In the genomic region with DNA sequence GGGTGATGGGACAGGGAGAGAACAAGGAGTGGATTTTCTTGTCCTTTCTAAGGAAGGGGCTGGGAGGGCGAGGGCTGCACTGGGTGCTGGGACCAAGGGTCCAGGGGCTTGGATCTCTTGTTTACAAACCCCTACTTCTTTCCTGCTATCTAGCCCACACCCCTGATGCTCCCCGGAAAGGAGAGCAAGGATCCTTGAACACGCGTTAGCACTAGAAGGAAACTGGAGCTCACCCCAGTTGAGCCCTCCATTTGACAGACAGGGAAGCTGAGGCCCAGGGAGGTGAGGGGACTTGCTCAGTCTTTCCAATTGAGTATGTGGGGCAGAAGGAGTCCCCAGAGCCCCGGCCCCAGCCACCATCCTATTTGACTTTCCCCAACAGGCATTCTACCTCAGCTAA, we compare ENCODE assay signal across 29 cellular contexts. TPM values are rescaled to one million over a fixed set of nuclear protein-coding genes. Genes with fewer than 3 reads are reported as not detected.
A peak's percentile ranks its signal among the peaks of the same experiment; 100 is the strongest.
DNase-seq lines count a peak whose midpoint lies in the region; ATAC-seq and TF ChIP-seq lines count a peak whose summit lies in the region.
"Had no signal": no experiment of that assay in that cellular context is flagged by ENCODE, and none has a peak within 500 bp of the region (broad histone marks: within the 10 kb centered on the region; RNA-seq: fewer than 3 reads in every experiment).

No MANE protein-coding gene starts in this region.

- dilution Hi-C loops in IMR-90 (cut with HindIII; ENCODE audit: low sequenced_read_pairs, unreplicated experiment), result no loop called here

- in situ Hi-C loops in IMR-90 (cut with MboI; ENCODE audit: low sequenced_read_pairs), result loop anchor here (25.0 kb wide), 1 partner anchor 768 kb away; no protein-coding TSS in a partner anchor

- H3K4me1 ChIP-seq in IMR-90 (ENCODE audit: control insufficient read depth, insufficient read depth, low read length), result peaks cover 21% of the 10 kb centered on the region
- H3K4me1 ChIP-seq: Caco-2 had no signal

- DNase-seq in activated CD4-positive, alpha-beta T cell treated with anti-CD3 and anti-CD28 coated beads for 36 hours, result no peak
- no peak for DNase-seq in activated CD4-positive, alpha-beta T cell treated with anti-CD3 and anti-CD28 coated beads, Interleukin-2, amount 10 ng/mL, durations not matched to agents 24 days and 14 days
- no peak for DNase-seq in IMR-90
- DNase-seq in islet precursor cell, result peak; percentile 41
- DNase-seq in posterior vena cava (ENCODE audit: low spot score), result peak; percentile 64
- no peak for DNase-seq in NCI-H82 (lab: John Stamatoyannopoulos, UW)
- DNase-seq in cardiac septum (ENCODE audit: low spot score), result no peak
- DNase-seq: ACHN; Caco-2; CD4-positive, alpha-beta T cell; DMS 273 treated with DMSO at 0.1 percent for 48 hours; DND-41; GOT3; Karpas-422; MV-4-11; NCI-H1105 treated with DMSO at 0.1 percent for 48 hours; NCI-H1694; NCI-H2081; NCI-H2171; NCI-H345; NCI-H524; NCI-H774; SIG-M5 had no signal

- H3K4me1 Mint-ChIP-seq in activated CD4-positive, alpha-beta T cell treated with anti-CD3 and anti-CD28 coated beads for 36 hours, result peaks cover 32% of the 10 kb centered on the region
- peaks cover 24% of the 10 kb centered on the region for H3K4me1 Mint-ChIP-seq in activated CD4-positive, alpha-beta T cell treated with anti-CD3 and anti-CD28 coated beads, Interleukin-2, amount 10 ng/mL, durations not matched to agents 24 days and 14 days

- H3K23ac ChIP-seq in IMR-90 (ENCODE audit: low read depth, low read length), result no peak overlapping the region

- no peak overlapping the region for H2BK20ac ChIP-seq in IMR-90 (ENCODE audit: low read depth, low read length)

- H3K27ac ChIP-seq in IMR-90 (ENCODE audit: insufficient read depth, low read length), result no peak overlapping the region
- H3K27ac ChIP-seq: 22Rv1 had no signal

- H4K20me1 ChIP-seq in IMR-90 (ENCODE audit: insufficient read depth, low read length), result peaks cover 18% of the 10 kb centered on the region

- no peak overlapping the region for H3K4me3 ChIP-seq in IMR-90 (ENCODE audit: insufficient read depth, low read depth, low read length)

- H3K9me3 ChIP-seq in IMR-90 (ENCODE audit: control insufficient read depth, insufficient read depth, low read length), result no peaks in the 10 kb centered on the region
- H3K9me3 ChIP-seq: Caco-2 had no signal

- H2AFZ ChIP-seq in IMR-90 (replicated peaks; ENCODE audit: low read length, poor library complexity), result peak overlapping the region; percentile 49

- CTCF ChIA-PET in activated CD4-positive, alpha-beta T cell treated with anti-CD3 and anti-CD28 coated beads for 36 hours (lab: Charles Lee), result interaction anchor here (2.4 to 4.4 kb wide), 3 partner anchors 20 to 68 kb away, joined by 8 to 27 read pairs (median 10); no protein-coding TSS in a partner anchor
- CTCF ChIA-PET in IMR-90 (lab: Yijun Ruan, JAX), result interaction anchor here (2.9 kb wide), 1 partner anchor 68 kb away, joined by 10 read pairs; no protein-coding TSS in a partner anchor

- H2BK5ac ChIP-seq in IMR-90 (ENCODE audit: low read depth, low read length, poor library complexity, severe bottlenecking), result no peak overlapping the region

- intact Hi-C loops in activated CD4-positive, alpha-beta T cell treated with anti-CD3 and anti-CD28 coated beads for 36 hours (cut with DNase I, micrococcal nuclease), result no loop called here
- intact Hi-C loops in activated CD4-positive, alpha-beta T cell treated with anti-CD3 and anti-CD28 coated beads, Interleukin-2, amount 10 ng/mL, durations not matched to agents 24 days and 14 days (cut with micrococcal nuclease), result no loop called here
- intact Hi-C loops in IMR-90 (cut with micrococcal nuclease) (no loop called here), posterior vena cava (cut with DNase I) (no loop called here), cardiac septum (cut with DNase I) (no loop called here)

- peaks cover 20% of the 10 kb centered on the region for H3K9me1 ChIP-seq in IMR-90 (ENCODE audit: insufficient read depth, low read length)

- H2BK120ac ChIP-seq in IMR-90 (ENCODE audit: low read depth, low read length), result no peak overlapping the region

- TF ChIP-seq CTCF in IMR-90 (conservative IDR thresholded peaks at IDR 0.05; ENCODE audit: low read depth, low read length), result no peak

- H3K4me2 ChIP-seq in IMR-90 (ENCODE audit: low read depth, low read length), result no peak overlapping the region

- POLR2A ChIA-PET in activated CD4-positive, alpha-beta T cell treated with anti-CD3 and anti-CD28 coated beads for 36 hours (lab: Charles Lee), result no interaction called here
- POLR2A ChIA-PET in IMR-90 (lab: Charles Lee; ENCODE audit: unreplicated experiment), result no interaction called here

- H3K18ac ChIP-seq in IMR-90 (ENCODE audit: low read depth, low read length), result no peak overlapping the region

- H3K36me3 Mint-ChIP-seq in activated CD4-positive, alpha-beta T cell treated with anti-CD3 and anti-CD28 coated beads for 36 hours (ENCODE audit: low read depth), result peaks cover 10% of the 10 kb centered on the region
- peaks cover 30% of the 10 kb centered on the region for H3K36me3 Mint-ChIP-seq in activated CD4-positive, alpha-beta T cell treated with anti-CD3 and anti-CD28 coated beads, Interleukin-2, amount 10 ng/mL, durations not matched to agents 24 days and 14 days (ENCODE audit: low read depth)

- peaks cover 0 to 27% of the 10 kb centered on the region in 2 experiments; a peak in 2 of 4 replicates for H3K79me1 ChIP-seq in IMR-90 (ENCODE audit: low read depth in 1 of 2, low read length in 2 of 2)

- H3K4me3 Mint-ChIP-seq in activated CD4-positive, alpha-beta T cell treated with anti-CD3 and anti-CD28 coated beads for 36 hours, result no peak overlapping the region
- no peak overlapping the region for H3K4me3 Mint-ChIP-seq in activated CD4-positive, alpha-beta T cell treated with anti-CD3 and anti-CD28 coated beads, Interleukin-2, amount 10 ng/mL, durations not matched to agents 24 days and 14 days
- H3K4me3 Mint-ChIP-seq: CD4-positive, alpha-beta T cell had no signal

- no peaks in the 10 kb centered on the region for H3K9me3 Mint-ChIP-seq in activated CD4-positive, alpha-beta T cell treated with anti-CD3 and anti-CD28 coated beads for 36 hours (ENCODE audit: low read depth)
- no peaks in the 10 kb centered on the region for H3K9me3 Mint-ChIP-seq in activated CD4-positive, alpha-beta T cell treated with anti-CD3 and anti-CD28 coated beads, Interleukin-2, amount 10 ng/mL, durations not matched to agents 24 days and 14 days
- H3K9me3 Mint-ChIP-seq: CD4-positive, alpha-beta T cell; IgD-negative memory B cell had no signal

- no peak overlapping the region for H4K5ac ChIP-seq in IMR-90 (ENCODE audit: low read depth, low read length)

- H3K4ac ChIP-seq in IMR-90 (ENCODE audit: low read depth, low read length), result no peak overlapping the region

- no CpG with 5 or more reads among the region's 5 CpGs for WGBS in IMR-90 (ENCODE audit: extremely low coverage in 2 of 2, insufficient read length in 1 of 2), 2 experiments

- TF ChIP-seq RAD21 in IMR-90 (IDR thresholded peaks at IDR 0.05; ENCODE audit: low read length), result no peak

- no peak overlapping the region for H2BK15ac ChIP-seq in IMR-90 (ENCODE audit: low read depth, low read length)

- H3K27ac Mint-ChIP-seq in activated CD4-positive, alpha-beta T cell treated with anti-CD3 and anti-CD28 coated beads for 36 hours, result peak overlapping the region; percentile 34
- H3K27ac Mint-ChIP-seq in activated CD4-positive, alpha-beta T cell treated with anti-CD3 and anti-CD28 coated beads, Interleukin-2, amount 10 ng/mL, durations not matched to agents 24 days and 14 days, result no peak overlapping the region
- H3K27ac Mint-ChIP-seq: CD4-positive, alpha-beta T cell had no signal

- ATAC-seq in activated CD4-positive, alpha-beta T cell treated with anti-CD3 and anti-CD28 coated beads for 36 hours, result no peak
- ATAC-seq in IMR-90 (ENCODE audit: low read depth) (no peak), GM21619 (IDR thresholded peaks at IDR 0.05; ENCODE audit: unreplicated experiment) (no peak)
- ATAC-seq: HCT116, Panc1, SK-N-SH treated with all-trans-retinoic acid at 6 μM for 48 hours had no signal

- H3K27me3 ChIP-seq in IMR-90 (ENCODE audit: control insufficient read depth, insufficient read depth, low read length), result no peaks in the 10 kb centered on the region

- BruUV-seq in IMR-90 (replicated peaks; lab: Mats Ljungman, UMichigan), result no TSS peak

- H3K9ac ChIP-seq in IMR-90 (ENCODE audit: low read depth, low read length), result no peak overlapping the region

- no peak overlapping the region for H3K56ac ChIP-seq in IMR-90 (ENCODE audit: extremely low read depth, insufficient read depth, low read length)

- TF ChIP-seq POLR2A in IMR-90 (IDR thresholded peaks at IDR 0.05; ENCODE audit: low read depth, low read length), result no peak

- H3K14ac ChIP-seq in IMR-90 (replicated peaks; ENCODE audit: low read depth, low read length), result no peak overlapping the region

- peaks cover 19% of the 10 kb centered on the region for H3K36me3 ChIP-seq in IMR-90 (ENCODE audit: control insufficient read depth, insufficient read depth, low read length)

- H3K27me3 Mint-ChIP-seq in activated CD4-positive, alpha-beta T cell treated with anti-CD3 and anti-CD28 coated beads for 36 hours, result no peaks in the 10 kb centered on the region
- H3K27me3 Mint-ChIP-seq in activated CD4-positive, alpha-beta T cell treated with anti-CD3 and anti-CD28 coated beads, Interleukin-2, amount 10 ng/mL, durations not matched to agents 24 days and 14 days, result no peaks in the 10 kb centered on the region
- H3K27me3 Mint-ChIP-seq: CD4-positive, alpha-beta T cell; IgD-negative memory B cell had no signal

- no peak overlapping the region for H2AK5ac ChIP-seq in IMR-90 (ENCODE audit: low read depth, low read length)

- no peak overlapping the region for H4K91ac ChIP-seq in IMR-90 (ENCODE audit: insufficient read depth, low read depth, low read length)

- H2AK9ac ChIP-seq in IMR-90 (replicated peaks; ENCODE audit: low read depth, low read length, poor library complexity), result peak overlapping the region; percentile 43

- no peak overlapping the region for H4K8ac ChIP-seq in IMR-90 (ENCODE audit: low read depth in 2 of 2, low read length in 2 of 2)

RNA-seq across cellular contexts. Expression of a gene that starts 4.6 kb away (rescaled TPM):
- 10 to 100 TPM; 20.9 to 41.1 TPM for total RNA-seq in activated CD4-positive, alpha-beta T cell treated with anti-CD3 and anti-CD28 coated beads for 36 hours
- total RNA-seq in activated CD4-positive, alpha-beta T cell treated with anti-CD3 and anti-CD28 coated beads, Interleukin-2, amount 10 ng/mL, durations not matched to agents 24 days and 14 days, result 31.1 and 33.9 TPM in 2 replicates
- total RNA-seq in IMR-90 (2012; rRNA removed) (47.8 and 54.1 TPM in 2 replicates), posterior vena cava (10 to 100 TPM; 18.2 to 25.6 TPM), cardiac septum (20.3 TPM)
- 57.8 and 60.8 TPM in 2 replicates for polyA plus RNA-seq in IMR-90 (2012; rRNA removed)
- polyA plus RNA-seq in IMR-90 (2012; cell fraction: cytosol; rRNA removed), result 57.4 and 63.7 TPM in 2 replicates
- 15.2 and 56.8 TPM in 2 replicates for polyA plus RNA-seq in IMR-90 (2012; cell fraction: nucleus; rRNA removed; ENCODE audit: low replicate concordance)

RNA-seq across cellular contexts. Expression of a gene that starts 40.5 kb away (rescaled TPM):
- 10 to 100 TPM; 35.9 to 44.6 TPM for total RNA-seq in activated CD4-positive, alpha-beta T cell treated with anti-CD3 and anti-CD28 coated beads for 36 hours
- total RNA-seq in activated CD4-positive, alpha-beta T cell treated with anti-CD3 and anti-CD28 coated beads, Interleukin-2, amount 10 ng/mL, durations not matched to agents 24 days and 14 days, result 45.9 and 52.1 TPM in 2 replicates
- total RNA-seq in IMR-90 (2012; rRNA removed) (10.8 and 15.6 TPM in 2 replicates), posterior vena cava (10 to 100 TPM; 22.3 to 22.8 TPM), cardiac septum (32.8 TPM)
- polyA plus RNA-seq in IMR-90 (2012; rRNA removed), result 13.5 and 21.0 TPM in 2 replicates
- polyA plus RNA-seq in IMR-90 (2012; cell fraction: cytosol; rRNA removed), result 2.5 and 4.0 TPM in 2 replicates
- 10.1 and 46.4 TPM in 2 replicates for polyA plus RNA-seq in IMR-90 (2012; cell fraction: nucleus; rRNA removed; ENCODE audit: low replicate concordance)

Comparison
In these comparisons a context has a peak if more than half of its experiments do, and no peak if none do; other contexts are left out.
1. DNase-seq: peak in islet precursor cell (single experiment) and posterior vena cava (single experiment); none in activated CD4-positive, alpha-beta T cell treated with anti-CD3 and anti-CD28 coated beads for 36 hours (single experiment), activated CD4-positive, alpha-beta T cell treated with anti-CD3 and anti-CD28 coated beads, Interleukin-2, amount 10 ng/mL, durations not matched to agents 24 days and 14 days (single experiment), IMR-90 (single experiment), NCI-H82 (single experiment) and cardiac septum (single experiment).